In genomic region chr15:69713726-69714559, GRCh38 we compare ENCODE assay signal across 8 cellular contexts.
DNase-seq lines count a peak whose midpoint lies in the region; ATAC-seq lines count a peak whose summit lies in the region.

No MANE protein-coding gene starts in this region.

- peak; percentile 6 for DNase-seq in ELR (ENCODE audit: low read depth)
- peak; percentile 92 for DNase-seq in RPMI8226
- peak; percentile 68 for DNase-seq in activated naive CD8-positive, alpha-beta T cell treated with anti-CD3 and anti-CD28 coated beads, Interleukin-2, amount 50 U/mL, for 24 hours
- no peak for DNase-seq in UCSD-AML1 (lab: John Stamatoyannopoulos, UW; ENCODE audit: unreplicated experiment)
- DNase-seq in KG1 (lab: John Stamatoyannopoulos, UW): no peak
- no peak for DNase-seq in AML-193 (lab: John Stamatoyannopoulos, UW)

- peak overlapping the region; percentile 89 for H3K27ac Mint-ChIP-seq in activated naive CD8-positive, alpha-beta T cell treated with anti-CD3 and anti-CD28 coated beads, Interleukin-2, amount 50 U/mL, for 24 hours
- H3K27ac Mint-ChIP-seq in stimulated activated memory B cell treated with anti-CD40 and anti-IgM and Interleukin-4, amounts not matched to agents 10 μg/mL and 1 μg/mL and 100 μg/mL, for 72 hours: peak overlapping the region; percentile 31

- peaks cover 15% of the 10 kb centered on the region for H3K9me3 Mint-ChIP-seq in activated naive CD8-positive, alpha-beta T cell treated with anti-CD3 and anti-CD28 coated beads, Interleukin-2, amount 50 U/mL, for 24 hours
- H3K9me3 Mint-ChIP-seq in stimulated activated memory B cell treated with anti-CD40 and anti-IgM and Interleukin-4, amounts not matched to agents 10 μg/mL and 1 μg/mL and 100 μg/mL, for 72 hours: peaks cover 4% of the 10 kb centered on the region

- H3K27me3 Mint-ChIP-seq in activated naive CD8-positive, alpha-beta T cell treated with anti-CD3 and anti-CD28 coated beads, Interleukin-2, amount 50 U/mL, for 24 hours: peaks cover 5% of the 10 kb centered on the region
- H3K27me3 Mint-ChIP-seq in stimulated activated memory B cell treated with anti-CD40 and anti-IgM and Interleukin-4, amounts not matched to agents 10 μg/mL and 1 μg/mL and 100 μg/mL, for 72 hours: no peaks in the 10 kb centered on the region

- H3K4me1 Mint-ChIP-seq in activated naive CD8-positive, alpha-beta T cell treated with anti-CD3 and anti-CD28 coated beads, Interleukin-2, amount 50 U/mL, for 24 hours: peaks cover 65% of the 10 kb centered on the region
- peaks cover 39% of the 10 kb centered on the region for H3K4me1 Mint-ChIP-seq in stimulated activated memory B cell treated with anti-CD40 and anti-IgM and Interleukin-4, amounts not matched to agents 10 μg/mL and 1 μg/mL and 100 μg/mL, for 72 hours

- H3K36me3 Mint-ChIP-seq in activated naive CD8-positive, alpha-beta T cell treated with anti-CD3 and anti-CD28 coated beads, Interleukin-2, amount 50 U/mL, for 24 hours (ENCODE audit: low read depth): peaks cover 5% of the 10 kb centered on the region
- H3K36me3 Mint-ChIP-seq in stimulated activated memory B cell treated with anti-CD40 and anti-IgM and Interleukin-4, amounts not matched to agents 10 μg/mL and 1 μg/mL and 100 μg/mL, for 72 hours: no peaks in the 10 kb centered on the region

- peak; percentile 93 for ATAC-seq in GM21825 (IDR thresholded peaks at IDR 0.05; ENCODE audit: unreplicated experiment)
- peak; percentile 94 for ATAC-seq in activated naive CD8-positive, alpha-beta T cell treated with anti-CD3 and anti-CD28 coated beads, Interleukin-2, amount 50 U/mL, for 24 hours
- ATAC-seq in stimulated activated memory B cell treated with anti-CD40 and anti-IgM and Interleukin-4, amounts not matched to agents 10 μg/mL and 1 μg/mL and 100 μg/mL, for 72 hours: peak; percentile 96

- peak overlapping the region; percentile 57 for H3K4me3 Mint-ChIP-seq in activated naive CD8-positive, alpha-beta T cell treated with anti-CD3 and anti-CD28 coated beads, Interleukin-2, amount 50 U/mL, for 24 hours
- H3K4me3 Mint-ChIP-seq in stimulated activated memory B cell treated with anti-CD40 and anti-IgM and Interleukin-4, amounts not matched to agents 10 μg/mL and 1 μg/mL and 100 μg/mL, for 72 hours: no peak overlapping the region

Comparison
In these comparisons a context has a peak if more than half of its experiments do, and no peak if none do; other contexts are left out.
1. DNase-seq: peak in ELR (single experiment), RPMI8226 (single experiment) and activated naive CD8-positive, alpha-beta T cell treated with anti-CD3 and anti-CD28 coated beads, Interleukin-2, amount 50 U/mL, for 24 hours (single experiment); none in UCSD-AML1 (single experiment), KG1 (single experiment) and AML-193 (0 of 2).
2. Peak in every context shown above with its lines, with median percentiles within 50 percentile points of each other: ATAC-seq.